In genomic region chr3:120417272-120417911, GRCh38 we compare ENCODE assay signal across 1 cellular context.
TF ChIP-seq lines count a peak whose summit lies in the region.

No MANE protein-coding gene starts in this region.

TF ChIP-seq in GM12878, 131 proteins besides CTCF, POLR2A, EP300 and RAD21 (continued from another document and continues in another):
- TF ChIP-seq HCFC1 (IDR thresholded peaks at IDR 0.05; ENCODE audit: low read length), result no peak
- TF ChIP-seq NRF1 (conservative IDR thresholded peaks at IDR 0.05; ENCODE audit: low read depth, low read length), result no peak
- TF ChIP-seq ESRRA (IDR thresholded peaks at IDR 0.05; ENCODE audit: low read length), result no peak
- TF ChIP-seq, protein P1, sequence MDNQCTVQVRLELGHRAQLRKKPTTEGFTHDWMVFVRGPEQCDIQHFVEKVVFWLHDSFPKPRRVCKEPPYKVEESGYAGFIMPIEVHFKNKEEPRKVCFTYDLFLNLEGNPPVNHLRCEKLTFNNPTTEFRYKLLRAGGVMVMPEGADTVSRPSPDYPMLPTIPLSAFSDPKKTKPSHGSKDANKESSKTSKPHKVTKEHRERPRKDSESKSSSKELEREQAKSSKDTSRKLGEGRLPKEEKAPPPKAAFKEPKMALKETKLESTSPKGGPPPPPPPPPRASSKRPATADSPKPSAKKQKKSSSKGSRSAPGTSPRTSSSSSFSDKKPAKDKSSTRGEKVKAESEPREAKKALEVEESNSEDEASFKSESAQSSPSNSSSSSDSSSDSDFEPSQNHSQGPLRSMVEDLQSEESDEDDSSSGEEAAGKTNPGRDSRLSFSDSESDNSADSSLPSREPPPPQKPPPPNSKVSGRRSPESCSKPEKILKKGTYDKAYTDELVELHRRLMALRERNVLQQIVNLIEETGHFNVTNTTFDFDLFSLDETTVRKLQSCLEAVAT (IDR thresholded peaks at IDR 0.05), result no peak
- no peak for TF ChIP-seq NFXL1 (IDR thresholded peaks at IDR 0.05; ENCODE audit: borderline replicate concordance)
- TF ChIP-seq, protein P2, sequence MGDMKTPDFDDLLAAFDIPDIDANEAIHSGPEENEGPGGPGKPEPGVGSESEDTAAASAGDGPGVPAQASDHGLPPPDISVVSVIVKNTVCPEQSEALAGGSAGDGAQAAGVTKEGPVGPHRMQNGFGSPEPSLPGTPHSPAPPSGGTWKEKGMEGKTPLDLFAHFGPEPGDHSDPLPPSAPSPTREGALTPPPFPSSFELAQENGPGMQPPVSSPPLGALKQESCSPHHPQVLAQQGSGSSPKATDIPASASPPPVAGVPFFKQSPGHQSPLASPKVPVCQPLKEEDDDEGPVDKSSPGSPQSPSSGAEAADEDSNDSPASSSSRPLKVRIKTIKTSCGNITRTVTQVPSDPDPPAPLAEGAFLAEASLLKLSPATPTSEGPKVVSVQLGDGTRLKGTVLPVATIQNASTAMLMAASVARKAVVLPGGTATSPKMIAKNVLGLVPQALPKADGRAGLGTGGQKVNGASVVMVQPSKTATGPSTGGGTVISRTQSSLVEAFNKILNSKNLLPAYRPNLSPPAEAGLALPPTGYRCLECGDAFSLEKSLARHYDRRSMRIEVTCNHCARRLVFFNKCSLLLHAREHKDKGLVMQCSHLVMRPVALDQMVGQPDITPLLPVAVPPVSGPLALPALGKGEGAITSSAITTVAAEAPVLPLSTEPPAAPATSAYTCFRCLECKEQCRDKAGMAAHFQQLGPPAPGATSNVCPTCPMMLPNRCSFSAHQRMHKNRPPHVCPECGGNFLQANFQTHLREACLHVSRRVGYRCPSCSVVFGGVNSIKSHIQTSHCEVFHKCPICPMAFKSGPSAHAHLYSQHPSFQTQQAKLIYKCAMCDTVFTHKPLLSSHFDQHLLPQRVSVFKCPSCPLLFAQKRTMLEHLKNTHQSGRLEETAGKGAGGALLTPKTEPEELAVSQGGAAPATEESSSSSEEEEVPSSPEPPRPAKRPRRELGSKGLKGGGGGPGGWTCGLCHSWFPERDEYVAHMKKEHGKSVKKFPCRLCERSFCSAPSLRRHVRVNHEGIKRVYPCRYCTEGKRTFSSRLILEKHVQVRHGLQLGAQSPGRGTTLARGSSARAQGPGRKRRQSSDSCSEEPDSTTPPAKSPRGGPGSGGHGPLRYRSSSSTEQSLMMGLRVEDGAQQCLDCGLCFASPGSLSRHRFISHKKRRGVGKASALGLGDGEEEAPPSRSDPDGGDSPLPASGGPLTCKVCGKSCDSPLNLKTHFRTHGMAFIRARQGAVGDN (IDR thresholded peaks at IDR 0.05), result no peak
- TF ChIP-seq TARDBP (IDR thresholded peaks at IDR 0.05; ENCODE audit: borderline replicate concordance), result no peak
- TF ChIP-seq ZNF217 (IDR thresholded peaks at IDR 0.05), result no peak
- TF ChIP-seq PAX8 (IDR thresholded peaks at IDR 0.05), result no peak
- 0 out of 4 replicates have a peak, but pooled peaks of 1 of the 2 experiments have one; percentile 18 for TF ChIP-seq BHLHE40 (IDR thresholded peaks at IDR 0.05; ENCODE audit: borderline replicate concordance in 1 of 2, low read depth in 2 of 2, low read length in 1 of 2)
- TF ChIP-seq PKNOX1 (IDR thresholded peaks at IDR 0.05), result no peak
- TF ChIP-seq, protein P3, sequence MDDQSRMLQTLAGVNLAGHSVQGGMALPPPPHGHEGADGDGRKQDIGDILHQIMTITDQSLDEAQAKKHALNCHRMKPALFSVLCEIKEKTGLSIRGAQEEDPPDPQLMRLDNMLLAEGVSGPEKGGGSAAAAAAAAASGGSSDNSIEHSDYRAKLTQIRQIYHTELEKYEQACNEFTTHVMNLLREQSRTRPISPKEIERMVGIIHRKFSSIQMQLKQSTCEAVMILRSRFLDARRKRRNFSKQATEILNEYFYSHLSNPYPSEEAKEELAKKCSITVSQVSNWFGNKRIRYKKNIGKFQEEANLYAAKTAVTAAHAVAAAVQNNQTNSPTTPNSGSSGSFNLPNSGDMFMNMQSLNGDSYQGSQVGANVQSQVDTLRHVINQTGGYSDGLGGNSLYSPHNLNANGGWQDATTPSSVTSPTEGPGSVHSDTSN (IDR thresholded peaks at IDR 0.05; ENCODE audit: insufficient replicate concordance, low read depth, low read length), result no peak
- no peak for TF ChIP-seq ZNF274 (IDR thresholded peaks at IDR 0.05; ENCODE audit: insufficient read depth, insufficient read length)
- TF ChIP-seq USF2 (IDR thresholded peaks at IDR 0.05; ENCODE audit: borderline replicate concordance, low read depth, low read length), result no peak
- TF ChIP-seq E2F4 (IDR thresholded peaks at IDR 0.05; ENCODE audit: low read depth, low read length), result peak; percentile 59; the same call in 1 of the 2 replicates
- TF ChIP-seq, protein P4, sequence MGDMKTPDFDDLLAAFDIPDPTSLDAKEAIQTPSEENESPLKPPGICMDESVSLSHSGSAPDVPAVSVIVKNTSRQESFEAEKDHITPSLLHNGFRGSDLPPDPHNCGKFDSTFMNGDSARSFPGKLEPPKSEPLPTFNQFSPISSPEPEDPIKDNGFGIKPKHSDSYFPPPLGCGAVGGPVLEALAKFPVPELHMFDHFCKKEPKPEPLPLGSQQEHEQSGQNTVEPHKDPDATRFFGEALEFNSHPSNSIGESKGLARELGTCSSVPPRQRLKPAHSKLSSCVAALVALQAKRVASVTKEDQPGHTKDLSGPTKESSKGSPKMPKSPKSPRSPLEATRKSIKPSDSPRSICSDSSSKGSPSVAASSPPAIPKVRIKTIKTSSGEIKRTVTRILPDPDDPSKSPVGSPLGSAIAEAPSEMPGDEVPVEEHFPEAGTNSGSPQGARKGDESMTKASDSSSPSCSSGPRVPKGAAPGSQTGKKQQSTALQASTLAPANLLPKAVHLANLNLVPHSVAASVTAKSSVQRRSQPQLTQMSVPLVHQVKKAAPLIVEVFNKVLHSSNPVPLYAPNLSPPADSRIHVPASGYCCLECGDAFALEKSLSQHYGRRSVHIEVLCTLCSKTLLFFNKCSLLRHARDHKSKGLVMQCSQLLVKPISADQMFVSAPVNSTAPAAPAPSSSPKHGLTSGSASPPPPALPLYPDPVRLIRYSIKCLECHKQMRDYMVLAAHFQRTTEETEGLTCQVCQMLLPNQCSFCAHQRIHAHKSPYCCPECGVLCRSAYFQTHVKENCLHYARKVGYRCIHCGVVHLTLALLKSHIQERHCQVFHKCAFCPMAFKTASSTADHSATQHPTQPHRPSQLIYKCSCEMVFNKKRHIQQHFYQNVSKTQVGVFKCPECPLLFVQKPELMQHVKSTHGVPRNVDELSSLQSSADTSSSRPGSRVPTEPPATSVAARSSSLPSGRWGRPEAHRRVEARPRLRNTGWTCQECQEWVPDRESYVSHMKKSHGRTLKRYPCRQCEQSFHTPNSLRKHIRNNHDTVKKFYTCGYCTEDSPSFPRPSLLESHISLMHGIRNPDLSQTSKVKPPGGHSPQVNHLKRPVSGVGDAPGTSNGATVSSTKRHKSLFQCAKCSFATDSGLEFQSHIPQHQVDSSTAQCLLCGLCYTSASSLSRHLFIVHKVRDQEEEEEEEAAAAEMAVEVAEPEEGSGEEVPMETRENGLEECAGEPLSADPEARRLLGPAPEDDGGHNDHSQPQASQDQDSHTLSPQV (IDR thresholded peaks at IDR 0.05), result no peak
- no peak for TF ChIP-seq MEF2B (IDR thresholded peaks at IDR 0.05; ENCODE audit: partially characterized antibody, poor library complexity, severe bottlenecking)
- TF ChIP-seq BACH1 (IDR thresholded peaks at IDR 0.05; ENCODE audit: borderline replicate concordance), result no peak
- no peak for TF ChIP-seq CHD2 (IDR thresholded peaks at IDR 0.05; ENCODE audit: borderline replicate concordance, low read depth, low read length)
- TF ChIP-seq CREM (IDR thresholded peaks at IDR 0.05; ENCODE audit: low read depth), result 0 out of 2 replicates have a peak, but pooled peaks have one; percentile 27
- no peak for TF ChIP-seq SREBF1 (IDR thresholded peaks at IDR 0.05; ENCODE audit: low read length)
- TF ChIP-seq STAT1 (conservative IDR thresholded peaks at IDR 0.05), result no peak
- TF ChIP-seq SKIL (IDR thresholded peaks at IDR 0.05; ENCODE audit: low read depth, poor library complexity, severe bottlenecking), result no peak
- TF ChIP-seq, protein P5, sequence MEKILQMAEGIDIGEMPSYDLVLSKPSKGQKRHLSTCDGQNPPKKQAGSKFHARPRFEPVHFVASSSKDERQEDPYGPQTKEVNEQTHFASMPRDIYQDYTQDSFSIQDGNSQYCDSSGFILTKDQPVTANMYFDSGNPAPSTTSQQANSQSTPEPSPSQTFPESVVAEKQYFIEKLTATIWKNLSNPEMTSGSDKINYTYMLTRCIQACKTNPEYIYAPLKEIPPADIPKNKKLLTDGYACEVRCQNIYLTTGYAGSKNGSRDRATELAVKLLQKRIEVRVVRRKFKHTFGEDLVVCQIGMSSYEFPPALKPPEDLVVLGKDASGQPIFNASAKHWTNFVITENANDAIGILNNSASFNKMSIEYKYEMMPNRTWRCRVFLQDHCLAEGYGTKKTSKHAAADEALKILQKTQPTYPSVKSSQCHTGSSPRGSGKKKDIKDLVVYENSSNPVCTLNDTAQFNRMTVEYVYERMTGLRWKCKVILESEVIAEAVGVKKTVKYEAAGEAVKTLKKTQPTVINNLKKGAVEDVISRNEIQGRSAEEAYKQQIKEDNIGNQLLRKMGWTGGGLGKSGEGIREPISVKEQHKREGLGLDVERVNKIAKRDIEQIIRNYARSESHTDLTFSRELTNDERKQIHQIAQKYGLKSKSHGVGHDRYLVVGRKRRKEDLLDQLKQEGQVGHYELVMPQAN (conservative IDR thresholded peaks at IDR 0.05), result no peak
- TF ChIP-seq CREB1 (IDR thresholded peaks at IDR 0.05; ENCODE audit: low read depth), result peak; percentile 70
- TF ChIP-seq EED (IDR thresholded peaks at IDR 0.05; ENCODE audit: low read depth), result peak; percentile 21; the same call in 1 of the 2 replicates
- no peak for TF ChIP-seq CBX5 (IDR thresholded peaks at IDR 0.05; ENCODE audit: low read depth)
- no peak for TF ChIP-seq ZBTB11 (CRISPR knock-in tag; IDR thresholded peaks at IDR 0.05)
- TF ChIP-seq SMAD1 (IDR thresholded peaks at IDR 0.05; ENCODE audit: low read depth, partially characterized antibody), result no peak
- TF ChIP-seq TCF3 (IDR thresholded peaks at IDR 0.05; ENCODE audit: borderline replicate concordance, insufficient read depth, low read depth, low read length), result no peak
- peak; percentile 37 for TF ChIP-seq SP1 (IDR thresholded peaks at IDR 0.05; ENCODE audit: low read depth, low read length)
- TF ChIP-seq POLR2AphosphoS5 (IDR thresholded peaks at IDR 0.05; ENCODE audit: low read length), result no peak
- TF ChIP-seq ZNF24 (IDR thresholded peaks at IDR 0.05), result no peak
- no peak for TF ChIP-seq LARP7 (IDR thresholded peaks at IDR 0.05)
- TF ChIP-seq CHD1 (IDR thresholded peaks at IDR 0.05; ENCODE audit: low read depth, low read length), result no peak
